Comparison of ENCODE assay signal across 1 cellular context in genomic region chr2:133576714-133577113, GRCh38.
TF ChIP-seq lines count a peak whose summit lies in the region.

No MANE protein-coding gene starts in this region.

TF ChIP-seq in A549, 52 proteins besides CTCF, POLR2A, EP300 and RAD21:
- TF ChIP-seq SREBF2 (IDR thresholded peaks at IDR 0.05) = no peak
